8 cellular contexts compared by ENCODE assay signal in genomic region chr17:6574689-6575595, GRCh38. TPM values are rescaled to one million over a fixed set of nuclear protein-coding genes. Genes with fewer than 3 reads are reported as not detected.
DNase-seq lines count a peak whose midpoint lies in the region; ATAC-seq and TF ChIP-seq lines count a peak whose summit lies in the region.

No MANE protein-coding gene starts in this region.

- ATAC-seq in GM19372 (IDR thresholded peaks at IDR 0.05; ENCODE audit: low read depth, unreplicated experiment) (peak; percentile 71), SK-N-SH treated with all-trans-retinoic acid at 6 μM for 48 hours (peak; percentile 62)

- intact Hi-C loops in Caco-2 (cut with micrococcal nuclease; ENCODE audit: unreplicated experiment): no loop called here

- H3K36me3 Mint-ChIP-seq in type B pancreatic cell: peaks cover 29% of the 10 kb centered on the region
- H3K36me3 Mint-ChIP-seq in Caco-2 (ENCODE audit: insufficient read depth, unreplicated experiment): no peaks in the 10 kb centered on the region

- POLR2A ChIA-PET in Caco-2 (lab: Charles Lee): no interaction called here

- DNase-seq in cerebellar cortex (ENCODE audit: low spot score): peak; percentile 68
- DNase-seq in mucosa of gallbladder (ENCODE audit: low spot score): peak; percentile 49
- DNase-seq in type B pancreatic cell (ENCODE audit: extremely low spot score, unreplicated experiment): peak; percentile 63
- no peak for DNase-seq in central memory CD4-positive, alpha-beta T cell
- DNase-seq in NCI-H1417 treated with DMSO at 0.1 percent for 48 hours (lab: John Stamatoyannopoulos, UW): no peak
- DNase-seq in Caco-2: no peak

- H3K9me3 Mint-ChIP-seq in type B pancreatic cell (no peaks in the 10 kb centered on the region), Caco-2 (ENCODE audit: unreplicated experiment) (no peaks in the 10 kb centered on the region)

- no peak overlapping the region for H3K4me3 ChIP-seq in Caco-2 (ENCODE audit: low read depth, low read length)

- BruUV-seq in Caco-2 (replicated peaks; lab: Mats Ljungman, UMichigan): no TSS peak

- H3K4me1 Mint-ChIP-seq in type B pancreatic cell (ENCODE audit: unreplicated experiment) (peaks cover 37% of the 10 kb centered on the region), Caco-2 (ENCODE audit: low read depth, unreplicated experiment) (no peaks in the 10 kb centered on the region)

- H3K36me3 ChIP-seq in Caco-2 (ENCODE audit: control insufficient read depth, insufficient read depth, low read length): no peaks in the 10 kb centered on the region

- peak overlapping the region; percentile 8 for H3K27ac Mint-ChIP-seq in type B pancreatic cell
- H3K27ac Mint-ChIP-seq in Caco-2 (ENCODE audit: unreplicated experiment): no peak overlapping the region

- peak overlapping the region; percentile 45 for H3K4me3 Mint-ChIP-seq in type B pancreatic cell
- H3K4me3 Mint-ChIP-seq in Caco-2 (ENCODE audit: unreplicated experiment): no peak overlapping the region

- no peak for TF ChIP-seq CTCF in type B pancreatic cell (conservative IDR thresholded peaks at IDR 0.05)
- no peak for TF ChIP-seq CTCF in Caco-2 (IDR thresholded peaks at IDR 0.05; ENCODE audit: insufficient read depth in 1 of 2, low read depth in 1 of 2, low read length in 1 of 2, severe bottlenecking in 1 of 2, unreplicated experiment in 1 of 2)

- CTCF ChIA-PET in Caco-2 (lab: Charles Lee): no interaction called here

- H3K4me1 ChIP-seq in Caco-2: no peaks in the 10 kb centered on the region

- no peaks in the 10 kb centered on the region for H3K27me3 ChIP-seq in Caco-2 (replicated peaks; ENCODE audit: control insufficient read depth, insufficient read depth, low read length)

- H3K27me3 Mint-ChIP-seq in type B pancreatic cell (no peaks in the 10 kb centered on the region), Caco-2 (ENCODE audit: insufficient read depth, unreplicated experiment) (no peaks in the 10 kb centered on the region)

- H3K9me3 ChIP-seq in Caco-2: no peaks in the 10 kb centered on the region

TF ChIP-seq in SK-N-SH treated with all-trans-retinoic acid at 6 μM for 48 hours, 23 proteins besides CTCF, POLR2A, EP300 and RAD21:
- TF ChIP-seq TOX (CRISPR knock-in tag; IDR thresholded peaks at IDR 0.05; ENCODE audit: borderline replicate concordance) (no peak), CSRNP3 (CRISPR knock-in tag; IDR thresholded peaks at IDR 0.05) (no peak), ZNF565 (CRISPR knock-in tag; conservative IDR thresholded peaks at IDR 0.05; ENCODE audit: low read depth) (no peak), ZFP30 (CRISPR knock-in tag; IDR thresholded peaks at IDR 0.05) (no peak)

RNA-seq across cellular contexts. Expression of gene PITPNM3, which starts 18.6 kb away (rescaled TPM):
- total RNA-seq in mucosa of gallbladder: 15.2 TPM
- total RNA-seq in type B pancreatic cell (ENCODE audit: low replicate concordance): 4.3 and 7.7 TPM in 2 replicates
- total RNA-seq in Caco-2 (2022): 0.32 and 0.50 TPM in 2 replicates

Comparison
In these comparisons a context has a peak if more than half of its experiments do, and no peak if none do; other contexts are left out.
1. DNase-seq: peak in cerebellar cortex (single experiment), mucosa of gallbladder (single experiment) and type B pancreatic cell (single experiment); none in central memory CD4-positive, alpha-beta T cell (single experiment), NCI-H1417 treated with DMSO at 0.1 percent for 48 hours (single experiment) and Caco-2 (0 of 2).